Comparison of ENCODE assay signal across 22 cellular contexts in genomic region chr5:26669523-26669922, GRCh38.
"Had no signal": no experiment of that assay in that cellular context is flagged by ENCODE, and none has a peak within 500 bp of the region (broad histone marks: within the 10 kb centered on the region; RNA-seq: fewer than 3 reads in every experiment).

No MANE protein-coding gene starts in this region.

- H3K9me3 Mint-ChIP-seq: neural progenitor cell had no signal

- H3K27me3 Mint-ChIP-seq: activated B cell treated with CpG ODN at 0.5 μM for 24 hours; activated CD8-positive, alpha-beta memory T cell treated with anti-CD3 and anti-CD28 coated beads, Interleukin-2, amount 10 ng/mL, durations not matched to agents 7 days and 5 days; activated naive CD8-positive, alpha-beta T cell; central memory CD8-positive, alpha-beta T cell; memory B cell; naive thymus-derived CD8-positive, alpha-beta T cell had no signal

- DNase-seq: activated B cell treated with CpG ODN at 0.5 μM for 24 hours; activated CD8-positive, alpha-beta memory T cell treated with anti-CD3 and anti-CD28 coated beads, Interleukin-2, amount 10 ng/mL, durations not matched to agents 7 days and 5 days; activated CD8-positive, alpha-beta T cell treated with anti-CD3 and anti-CD28 coated beads, Interleukin-2, amount 10 ng/mL, durations not matched to agents 7 days and 5 days; activated naive CD4-positive, alpha-beta T cell treated with Interleukin-2 at 50 U/mL for 16 hours; activated T-cell treated with anti-CD3 and anti-CD28 coated beads, Interleukin-2, amount 50 U/mL, for 72 hours; anterior cingulate cortex; dermis blood vessel endothelial cell; effector CD4-positive, alpha-beta T cell; glutamatergic neuron; naive thymus-derived CD8-positive, alpha-beta T cell; stimulated activated CD4-positive, alpha-beta T cell treated with anti-CD3 and anti-CD28 coated beads, Interleukin-2, amount 100 ng/mL, for 48 hours; stimulated activated naive CD8-positive, alpha-beta T cell treated with anti-CD3 and anti-CD28 coated beads, Interleukin-15, Interleukin-2, amounts not matched to agents 100 U/mL and 50 U/mL, for 24 hours; T-helper 2 cell; testis; trophoblast cell had no signal

- H3K4me1 Mint-ChIP-seq: activated B cell treated with CpG ODN at 0.5 μM for 24 hours; activated CD8-positive, alpha-beta memory T cell treated with anti-CD3 and anti-CD28 coated beads, Interleukin-2, amount 10 ng/mL, durations not matched to agents 7 days and 5 days; central memory CD8-positive, alpha-beta T cell; memory B cell; naive thymus-derived CD8-positive, alpha-beta T cell had no signal

- H3K4me3 ChIP-seq: neural progenitor cell, right atrium auricular region, testis, vagina had no signal

- H3K36me3 Mint-ChIP-seq: activated CD8-positive, alpha-beta memory T cell treated with anti-CD3 and anti-CD28 coated beads, Interleukin-2, amount 10 ng/mL, durations not matched to agents 7 days and 5 days; activated naive CD8-positive, alpha-beta T cell; memory B cell; naive thymus-derived CD8-positive, alpha-beta T cell; neural progenitor cell had no signal

- H3K4me1 ChIP-seq: neural progenitor cell, right atrium auricular region, testis, vagina had no signal

- ATAC-seq: activated CD8-positive, alpha-beta memory T cell treated with anti-CD3 and anti-CD28 coated beads, Interleukin-2, amount 10 ng/mL, durations not matched to agents 7 days and 5 days; activated CD8-positive, alpha-beta T cell treated with anti-CD3 and anti-CD28 coated beads, Interleukin-2, amount 10 ng/mL, durations not matched to agents 7 days and 5 days; activated T-cell treated with anti-CD3 and anti-CD28 coated beads, Interleukin-2, amount 50 U/mL, for 72 hours; naive thymus-derived CD8-positive, alpha-beta T cell had no signal

- H3K27ac Mint-ChIP-seq: activated B cell treated with CpG ODN at 0.5 μM for 24 hours; activated CD8-positive, alpha-beta memory T cell treated with anti-CD3 and anti-CD28 coated beads, Interleukin-2, amount 10 ng/mL, durations not matched to agents 7 days and 5 days; activated CD8-positive, alpha-beta T cell treated with anti-CD3 and anti-CD28 coated beads, Interleukin-2, amount 10 ng/mL, durations not matched to agents 7 days and 5 days; activated naive CD8-positive, alpha-beta T cell; activated T-cell treated with anti-CD3 and anti-CD28 coated beads, Interleukin-2, amount 50 U/mL, for 72 hours; memory B cell; naive thymus-derived CD8-positive, alpha-beta T cell; neural progenitor cell had no signal

- H3K4me3 Mint-ChIP-seq: activated B cell treated with CpG ODN at 0.5 μM for 24 hours; activated CD8-positive, alpha-beta memory T cell treated with anti-CD3 and anti-CD28 coated beads, Interleukin-2, amount 10 ng/mL, durations not matched to agents 7 days and 5 days; activated CD8-positive, alpha-beta T cell treated with anti-CD3 and anti-CD28 coated beads, Interleukin-2, amount 10 ng/mL, durations not matched to agents 7 days and 5 days; activated naive CD8-positive, alpha-beta T cell; activated T-cell treated with anti-CD3 and anti-CD28 coated beads, Interleukin-2, amount 50 U/mL, for 72 hours; central memory CD8-positive, alpha-beta T cell; memory B cell; naive thymus-derived CD8-positive, alpha-beta T cell; neural progenitor cell had no signal

- H3K9me3 ChIP-seq: right atrium auricular region, testis, vagina had no signal

- H3K27ac ChIP-seq: epithelial cell of prostate, neural progenitor cell, right atrium auricular region, testis, vagina had no signal

- H3K27me3 ChIP-seq: neural progenitor cell, right atrium auricular region, testis, vagina had no signal

- H3K36me3 ChIP-seq: neural progenitor cell, right atrium auricular region, vagina had no signal
